Comparison of ENCODE assay signal across 1 cellular context in the genomic region with DNA sequence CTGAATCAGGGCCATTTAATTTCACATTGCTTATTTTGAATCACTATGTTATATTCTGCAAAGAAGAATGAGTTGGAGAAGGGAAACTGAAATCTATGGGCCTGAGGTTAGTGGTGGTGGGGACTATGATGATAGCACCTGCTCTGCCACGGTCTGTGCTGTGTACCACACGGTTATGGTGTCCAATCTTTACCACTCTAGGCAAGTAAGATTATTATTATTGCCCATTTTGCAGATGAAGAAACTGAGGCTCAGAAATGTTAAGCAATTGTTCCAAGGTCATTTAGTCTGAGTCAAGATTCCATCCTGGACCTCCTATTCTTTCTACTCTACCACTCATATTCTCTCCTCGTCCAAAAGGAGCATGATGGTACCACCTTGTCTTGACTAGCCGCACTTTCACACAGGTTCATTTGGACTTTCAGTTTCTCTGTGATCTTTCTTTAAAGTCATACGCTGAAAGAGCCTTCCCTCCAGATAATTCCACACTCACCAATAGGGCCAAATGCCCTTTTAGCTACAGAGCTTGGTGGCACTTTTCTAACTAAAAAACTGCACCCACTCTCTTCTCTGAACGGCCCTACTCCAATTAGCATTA.
TF ChIP-seq lines count a peak whose summit lies in the region.

No MANE protein-coding gene starts in this region.

TF ChIP-seq in HepG2, 621 proteins besides CTCF, POLR2A, EP300 and RAD21 (continued from another document):
- peak; percentile 25; the same call in 1 of the 2 replicates for TF ChIP-seq ZMYM3 (CRISPR knock-in tag; IDR thresholded peaks at IDR 0.05)
